ENCODE assay signal across 32 cellular contexts in genomic region chr21:42082501-42083360, GRCh38. TPM values are rescaled to one million over a fixed set of nuclear protein-coding genes. Genes with fewer than 3 reads are reported as not detected.
"Had no signal": no experiment of that assay in that cellular context is flagged by ENCODE, and none has a peak within 500 bp of the region (broad histone marks: within the 10 kb centered on the region; RNA-seq: fewer than 3 reads in every experiment).

No MANE protein-coding gene starts in this region.

- H3K27me3 Mint-ChIP-seq: stimulated activated naive CD8-positive, alpha-beta T cell treated with anti-CD3 and anti-CD28 coated beads, Interleukin-15, amount 100 ng/mL, for 72 hours had no signal

- FAIRE-seq: pancreas had no signal

- H3K27ac Mint-ChIP-seq: mesothelial cell of epicardium; stimulated activated naive CD8-positive, alpha-beta T cell treated with anti-CD3 and anti-CD28 coated beads, Interleukin-15, amount 100 ng/mL, for 72 hours had no signal

- H3K4me3 Mint-ChIP-seq: mesothelial cell of epicardium; naive B cell; nephron; stimulated activated naive CD8-positive, alpha-beta T cell treated with anti-CD3 and anti-CD28 coated beads, Interleukin-15, amount 100 ng/mL, for 72 hours had no signal

- DNase-seq: cortex of kidney; dorsolateral prefrontal cortex; effector CD4-positive, alpha-beta T cell; left cardiac atrium; left lung; mesenchymal stem cell; naive B cell; pancreas; sigmoid colon; stimulated activated CD4-positive, alpha-beta T cell treated with anti-CD3 and anti-CD28 coated beads, Interleukin-2, amount 100 ng/mL, for 24 hours; stimulated activated CD4-positive, alpha-beta T cell treated with anti-CD3 and anti-CD28 coated beads, Interleukin-4, amount 100 ng/mL, for 24 hours; stimulated activated naive CD4-positive, alpha-beta T cell; stimulated activated naive CD8-positive, alpha-beta T cell treated with anti-CD3 and anti-CD28 coated beads, Interleukin-15, amount 100 ng/mL, for 72 hours; transverse colon; upper lobe of right lung; uterus had no signal

- H3K4me1 ChIP-seq: gastroesophageal sphincter, prostate gland, sigmoid colon, upper lobe of right lung, uterus had no signal

- H3K9me3 ChIP-seq: gastroesophageal sphincter, heart left ventricle, left lung, mucosa of descending colon, neutrophil, pancreas, prostate gland, sigmoid colon, suprapubic skin, transverse colon, upper lobe of right lung, uterus had no signal

- ATAC-seq: gastroesophageal sphincter; heart left ventricle; left lung; mucosa of descending colon; pancreas; right cardiac atrium; stimulated activated naive CD8-positive, alpha-beta T cell treated with anti-CD3 and anti-CD28 coated beads, Interleukin-15, amount 100 ng/mL, for 72 hours; upper lobe of right lung had no signal

- H3K36me3 Mint-ChIP-seq: mesothelial cell of epicardium, naive B cell had no signal

- H3K4me2 ChIP-seq: hepatocyte had no signal

- H3K4me3 ChIP-seq: dorsolateral prefrontal cortex, gastroesophageal sphincter, heart left ventricle, hepatocyte, left lung, mucosa of descending colon, pancreas, prostate gland, sigmoid colon, suprapubic skin, transverse colon, upper lobe of right lung, uterus had no signal

- H2AFZ ChIP-seq: hepatocyte had no signal

- H3K27ac ChIP-seq: gastroesophageal sphincter, heart left ventricle, hepatocyte, left lung, neutrophil, pancreas, prostate gland, sigmoid colon, suprapubic skin, transverse colon, upper lobe of right lung, uterus had no signal

- H3K36me3 ChIP-seq: gastroesophageal sphincter, heart left ventricle, left lung, neutrophil, pancreas, prostate gland, sigmoid colon, suprapubic skin, transverse colon, upper lobe of right lung, uterus had no signal

- H3K9me3 Mint-ChIP-seq: mesothelial cell of epicardium; naive B cell; nephron; stimulated activated naive CD8-positive, alpha-beta T cell treated with anti-CD3 and anti-CD28 coated beads, Interleukin-15, amount 100 ng/mL, for 72 hours had no signal

- H3K79me2 ChIP-seq: hepatocyte had no signal

- H3K27me3 ChIP-seq: dorsolateral prefrontal cortex, heart left ventricle, hepatocyte, left lung, neutrophil, pancreas, sigmoid colon, suprapubic skin, transverse colon, upper lobe of right lung, uterus had no signal

RNA-seq across cellular contexts. Expression of gene UMODL1, which starts 11.6 kb away (rescaled TPM):
- total RNA-seq: fibroblast of villous mesenchyme, gastroesophageal sphincter, kidney epithelial cell, left cardiac atrium, lung microvascular endothelial cell, mesothelial cell of epicardium, omental fat pad, renal cortical epithelial cell, right cardiac atrium, sigmoid colon, skeletal muscle tissue, uterus had no signal
- polyA plus RNA-seq: heart left ventricle, right cardiac atrium had no signal
